In the genomic region with DNA sequence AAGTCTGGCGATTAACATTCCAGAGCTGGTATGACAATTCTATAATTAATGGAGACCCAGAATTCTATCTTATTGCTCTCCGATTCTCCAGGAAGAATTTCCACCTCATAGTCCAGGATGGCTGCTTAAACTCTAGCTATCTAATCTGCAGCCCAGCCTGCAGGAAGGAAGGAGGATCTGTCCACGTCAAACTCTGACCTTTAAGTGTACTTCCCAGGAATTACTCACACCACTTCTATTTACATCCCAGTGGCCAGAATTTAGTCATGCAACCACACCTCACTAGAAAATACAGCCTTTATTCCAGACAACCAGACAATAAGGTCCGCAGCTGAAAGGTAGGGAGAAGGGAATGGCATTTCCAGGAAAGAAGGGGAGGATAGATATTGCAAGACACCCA, we compare ENCODE assay signal across 1 cellular context.
TF ChIP-seq lines count a peak whose summit lies in the region.

No MANE protein-coding gene starts in this region.

TF ChIP-seq in HCT116, 20 proteins besides CTCF, POLR2A, EP300 and RAD21 (continued from another document):
- TF ChIP-seq, protein P1, sequence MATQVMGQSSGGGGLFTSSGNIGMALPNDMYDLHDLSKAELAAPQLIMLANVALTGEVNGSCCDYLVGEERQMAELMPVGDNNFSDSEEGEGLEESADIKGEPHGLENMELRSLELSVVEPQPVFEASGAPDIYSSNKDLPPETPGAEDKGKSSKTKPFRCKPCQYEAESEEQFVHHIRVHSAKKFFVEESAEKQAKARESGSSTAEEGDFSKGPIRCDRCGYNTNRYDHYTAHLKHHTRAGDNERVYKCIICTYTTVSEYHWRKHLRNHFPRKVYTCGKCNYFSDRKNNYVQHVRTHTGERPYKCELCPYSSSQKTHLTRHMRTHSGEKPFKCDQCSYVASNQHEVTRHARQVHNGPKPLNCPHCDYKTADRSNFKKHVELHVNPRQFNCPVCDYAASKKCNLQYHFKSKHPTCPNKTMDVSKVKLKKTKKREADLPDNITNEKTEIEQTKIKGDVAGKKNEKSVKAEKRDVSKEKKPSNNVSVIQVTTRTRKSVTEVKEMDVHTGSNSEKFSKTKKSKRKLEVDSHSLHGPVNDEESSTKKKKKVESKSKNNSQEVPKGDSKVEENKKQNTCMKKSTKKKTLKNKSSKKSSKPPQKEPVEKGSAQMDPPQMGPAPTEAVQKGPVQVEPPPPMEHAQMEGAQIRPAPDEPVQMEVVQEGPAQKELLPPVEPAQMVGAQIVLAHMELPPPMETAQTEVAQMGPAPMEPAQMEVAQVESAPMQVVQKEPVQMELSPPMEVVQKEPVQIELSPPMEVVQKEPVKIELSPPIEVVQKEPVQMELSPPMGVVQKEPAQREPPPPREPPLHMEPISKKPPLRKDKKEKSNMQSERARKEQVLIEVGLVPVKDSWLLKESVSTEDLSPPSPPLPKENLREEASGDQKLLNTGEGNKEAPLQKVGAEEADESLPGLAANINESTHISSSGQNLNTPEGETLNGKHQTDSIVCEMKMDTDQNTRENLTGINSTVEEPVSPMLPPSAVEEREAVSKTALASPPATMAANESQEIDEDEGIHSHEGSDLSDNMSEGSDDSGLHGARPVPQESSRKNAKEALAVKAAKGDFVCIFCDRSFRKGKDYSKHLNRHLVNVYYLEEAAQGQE (IDR thresholded peaks at IDR 0.05; ENCODE audit: low read depth): no peak
- no peak for TF ChIP-seq ELF1 (IDR thresholded peaks at IDR 0.05; ENCODE audit: borderline replicate concordance, low read depth)
